Comparison of ENCODE assay signal across 15 cellular contexts in the genomic region with DNA sequence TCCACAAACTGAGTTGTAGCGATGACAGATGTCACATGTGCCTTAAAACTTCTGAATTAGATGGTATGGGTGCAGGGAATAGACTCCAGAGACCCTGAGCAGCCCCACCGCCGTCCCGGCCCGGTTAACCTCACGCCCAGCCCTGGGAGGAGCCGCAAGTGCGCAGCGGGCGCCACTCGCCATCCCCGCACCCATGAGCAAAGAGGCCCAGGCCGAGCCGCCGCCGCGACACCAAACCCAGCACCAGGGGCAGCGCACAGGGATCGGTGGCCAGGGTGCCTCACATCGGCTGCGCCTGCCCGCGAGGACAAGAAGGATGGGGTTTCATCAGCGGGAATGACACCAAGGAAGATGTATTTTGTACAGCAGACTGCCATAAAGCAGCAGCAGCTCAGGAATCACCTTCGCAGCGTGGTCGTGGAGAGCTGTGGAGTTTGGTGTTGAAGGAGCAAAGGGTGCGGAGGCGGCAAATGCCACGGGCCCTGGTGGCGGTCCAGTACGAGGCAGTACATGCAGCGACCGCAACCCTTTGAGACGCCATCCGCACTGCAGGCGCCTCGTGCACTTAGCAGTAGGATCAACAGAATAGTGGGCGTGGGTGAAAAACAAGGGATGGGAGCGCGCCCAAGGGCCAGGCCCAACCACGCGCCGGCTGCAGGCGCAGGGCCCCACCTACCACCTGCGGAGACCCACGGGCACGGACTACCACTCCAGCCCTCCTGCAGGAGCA.
DNase-seq lines count a peak whose midpoint lies in the region; ATAC-seq lines count a peak whose summit lies in the region.
"Had no signal": no experiment of that assay in that cellular context is flagged by ENCODE, and none has a peak within 500 bp of the region (broad histone marks: within the 10 kb centered on the region; RNA-seq: fewer than 3 reads in every experiment).

No MANE protein-coding gene starts in this region.

- peaks cover 2 to 11% of the 10 kb centered on the region in 2 experiments for H3K4me1 ChIP-seq in trophoblast cell (ENCODE audit: control insufficient read depth in 1 of 2, insufficient read depth in 2 of 2, low read length in 2 of 2)
- no peaks in the 10 kb centered on the region for H3K4me1 ChIP-seq in aorta (ENCODE audit: control insufficient read depth in 1 of 2, insufficient read depth in 2 of 2, low read length in 2 of 2)

- no peak overlapping the region for H3K18ac ChIP-seq in trophoblast cell (ENCODE audit: low read length)

- no peak overlapping the region for H2AK5ac ChIP-seq in trophoblast cell (ENCODE audit: low read length)

- H3K4me2 ChIP-seq in trophoblast cell (ENCODE audit: low read length) = no peak overlapping the region

- no peak overlapping the region for H2BK12ac ChIP-seq in trophoblast cell (ENCODE audit: low read length)

- H3K27ac ChIP-seq in trophoblast cell (ENCODE audit: low read depth, low read length) (no peak overlapping the region), aorta (ENCODE audit: low read depth in 1 of 2, low read length in 2 of 2) (no peak overlapping the region)
- H3K27ac ChIP-seq: 22Rv1 had no signal

- H3K36me3 ChIP-seq in trophoblast cell (ENCODE audit: control insufficient read depth in 1 of 2, insufficient read depth in 2 of 2, low read length in 2 of 2) (no peaks in the 10 kb centered on the region), aorta (ENCODE audit: control insufficient read depth in 1 of 2, insufficient read depth in 2 of 2, low read length in 1 of 2) (no peaks in the 10 kb centered on the region), MG63 (no peaks in the 10 kb centered on the region)

- H3K4me3 ChIP-seq in trophoblast cell (ENCODE audit: low read depth, low read length) (no peak overlapping the region), aorta (ENCODE audit: low read length in 2 of 2) (no peak overlapping the region), MG63 (no peak overlapping the region)

- no peak overlapping the region for H2BK5ac ChIP-seq in trophoblast cell (ENCODE audit: low read depth, low read length, poor library complexity)

- no peak overlapping the region for H3K14ac ChIP-seq in trophoblast cell (ENCODE audit: low read length)

- H3K79me2 ChIP-seq in trophoblast cell (ENCODE audit: control insufficient read depth, insufficient read depth, low read length, poor library complexity) = no peaks in the 10 kb centered on the region

- H3K23ac ChIP-seq in trophoblast cell (ENCODE audit: low read length) = no peak overlapping the region

- intact Hi-C loops in dendritic cell treated with granulocyte-macrophage colony-stimulating factor and Interleukin-4, amounts not matched to agents 40 ng/mL and 50 ng/mL, for 4 days (cut with micrococcal nuclease) = no loop called here
- intact Hi-C loops in aorta (cut with DNase I) = no loop called here

- no peaks in the 10 kb centered on the region for H3K27me3 Mint-ChIP-seq in dendritic cell treated with granulocyte-macrophage colony-stimulating factor and Interleukin-4, amounts not matched to agents 40 ng/mL and 50 ng/mL, for 4 days

- peak overlapping the region; percentile 36 for H4K91ac ChIP-seq in trophoblast cell (ENCODE audit: low read depth, low read length)

- peak overlapping the region; percentile 13 for H3K27ac Mint-ChIP-seq in dendritic cell treated with granulocyte-macrophage colony-stimulating factor and Interleukin-4, amounts not matched to agents 40 ng/mL and 50 ng/mL, for 4 days
- H3K27ac Mint-ChIP-seq: CD14-positive monocyte; CD8-positive, alpha-beta T cell; HFFc6 had no signal

- H2BK120ac ChIP-seq in trophoblast cell (ENCODE audit: insufficient read depth, low read length, poor library complexity) = no peak overlapping the region

- WGBS in trophoblast cell (ENCODE audit: extremely low coverage, insufficient coverage, insufficient read length) = no CpG with 5 or more reads among the region's 48 CpGs
- WGBS in aorta, 2 donors = 92 to 95% methylated on average over 48 of the region's 48 CpGs

- H3K36me3 Mint-ChIP-seq in dendritic cell treated with granulocyte-macrophage colony-stimulating factor and Interleukin-4, amounts not matched to agents 40 ng/mL and 50 ng/mL, for 4 days (ENCODE audit: low read depth) = no peaks in the 10 kb centered on the region
- H3K36me3 Mint-ChIP-seq: CD14-positive monocyte; CD8-positive, alpha-beta T cell had no signal

- peaks cover 12% of the 10 kb centered on the region for H3K9me3 Mint-ChIP-seq in dendritic cell treated with granulocyte-macrophage colony-stimulating factor and Interleukin-4, amounts not matched to agents 40 ng/mL and 50 ng/mL, for 4 days
- H3K9me3 Mint-ChIP-seq: CD8-positive, alpha-beta T cell; HFFc6 had no signal

- H3K27me3 ChIP-seq in trophoblast cell (ENCODE audit: insufficient read depth, low read length) = no peaks in the 10 kb centered on the region
- no peaks in the 10 kb centered on the region for H3K27me3 ChIP-seq in aorta (ENCODE audit: control insufficient read depth in 1 of 2, insufficient read depth in 2 of 2, low read length in 1 of 2)
- H3K27me3 ChIP-seq in MG63 = no peaks in the 10 kb centered on the region

- peaks cover 2% of the 10 kb centered on the region for H3K79me1 ChIP-seq in trophoblast cell (ENCODE audit: low read length)

- H3K9ac ChIP-seq in trophoblast cell (ENCODE audit: low read length) = no peak overlapping the region

- H2AFZ ChIP-seq in trophoblast cell (ENCODE audit: insufficient read depth, low read length, poor library complexity) = no peak overlapping the region

- no peaks in the 10 kb centered on the region for H3K4me1 Mint-ChIP-seq in dendritic cell treated with granulocyte-macrophage colony-stimulating factor and Interleukin-4, amounts not matched to agents 40 ng/mL and 50 ng/mL, for 4 days (ENCODE audit: low read depth)

- ATAC-seq in aorta (ENCODE audit: low FRiP score) (peak; percentile 46), GM19324 (IDR thresholded peaks at IDR 0.05; ENCODE audit: low FRiP score, unreplicated experiment) (no peak)
- ATAC-seq: CD8-positive, alpha-beta T cell had no signal

- H4K12ac ChIP-seq in trophoblast cell (ENCODE audit: low read depth, low read length) = no peak overlapping the region

- no peak overlapping the region for H3K4ac ChIP-seq in trophoblast cell (ENCODE audit: low read depth, low read length)

- H4K8ac ChIP-seq in trophoblast cell (ENCODE audit: low read depth, low read length) = no peak overlapping the region

- peaks cover 9% of the 10 kb centered on the region for H3K9me3 ChIP-seq in trophoblast cell (ENCODE audit: insufficient read depth, low read depth, low read length)
- no peaks in the 10 kb centered on the region for H3K9me3 ChIP-seq in aorta (ENCODE audit: control insufficient read depth, low read length)
- H3K9me3 ChIP-seq in MG63 = no peaks in the 10 kb centered on the region; the same call in none of the 2 replicates

- H3K4me3 Mint-ChIP-seq in dendritic cell treated with granulocyte-macrophage colony-stimulating factor and Interleukin-4, amounts not matched to agents 40 ng/mL and 50 ng/mL, for 4 days = no peak overlapping the region
- H3K4me3 Mint-ChIP-seq: CD14-positive monocyte; CD8-positive, alpha-beta T cell; HFFc6 had no signal

- DNase-seq in activated gamma-delta T cell (lab: John Stamatoyannopoulos, UW) (peak; percentile 12), activated gamma-delta T cell treated with Interleukin-2 at 50 U/mL for 16 hours (no peak), trophoblast cell (no peak), aorta (no peak), MG63 (no peak), COR-L47 (lab: John Stamatoyannopoulos, UW) (no peak)
- DNase-seq: CD8-positive, alpha-beta T cell; DMS53; GF-D8; HCEC 1CT; HFFc6 had no signal
